29 cellular contexts compared by ENCODE assay signal in genomic region chr1:195481293-195481692, GRCh38.
DNase-seq lines count a peak whose midpoint lies in the region; ATAC-seq, FAIRE-seq and TF ChIP-seq lines count a peak whose summit lies in the region.
"Had no signal": no experiment of that assay in that cellular context is flagged by ENCODE, and none has a peak within 500 bp of the region (broad histone marks: within the 10 kb centered on the region; RNA-seq: fewer than 3 reads in every experiment).

No MANE protein-coding gene starts in this region.

- no peak for TF ChIP-seq POLR2A in H1 (IDR thresholded peaks at IDR 0.05; ENCODE audit: control extremely low read depth in 1 of 2, low read depth in 2 of 2, low read length in 2 of 2)
- no peak for TF ChIP-seq POLR2A in lower leg skin (IDR thresholded peaks at IDR 0.05)

- H3K36me3 ChIP-seq in H1 (ENCODE audit: control insufficient read depth in 2 of 4, insufficient read depth in 4 of 4, low read length in 3 of 4) (no peaks in the 10 kb centered on the region), mesendoderm (ENCODE audit: control insufficient read depth, insufficient read depth, low read length) (no peaks in the 10 kb centered on the region)
- H3K36me3 ChIP-seq: ascending aorta, gastrocnemius medialis, MG63, prostate gland, sigmoid colon, WERI-Rb-1 had no signal

- no peak for ATAC-seq in GM18873 (IDR thresholded peaks at IDR 0.05; ENCODE audit: low FRiP score, unreplicated experiment)
- ATAC-seq: gastrocnemius medialis; K562; left lobe of liver; Panc1; stimulated activated effector memory CD8-positive, alpha-beta T cell treated with anti-CD3 and anti-CD28 coated beads, Interleukin-12 subunit alpha, Interleukin-12 subunit beta, amount 100 ng/mL, for 72 hours had no signal

- no peak overlapping the region for H2BK120ac ChIP-seq in H1 (replicated peaks; ENCODE audit: low read depth, low read length)
- no peak overlapping the region for H2BK120ac ChIP-seq in mesendoderm (ENCODE audit: low read depth, low read length)

- H3K4me2 ChIP-seq in H1 (ENCODE audit: insufficient read depth in 1 of 2, low read depth in 2 of 2, low read length in 2 of 2) = no peak overlapping the region
- H3K4me2 ChIP-seq in mesendoderm (ENCODE audit: low read length) = no peak overlapping the region

- TF ChIP-seq CTCF in H1 (IDR thresholded peaks at IDR 0.05; ENCODE audit: control extremely low read depth in 1 of 3, insufficient read depth in 1 of 3, low read depth in 1 of 3, low read length in 3 of 3) = no peak
- TF ChIP-seq CTCF in lower leg skin (IDR thresholded peaks at IDR 0.05) = no peak

- no peaks in the 10 kb centered on the region for H4K20me1 ChIP-seq in H1 (replicated peaks in 1 of 2; ENCODE audit: control insufficient read depth in 1 of 2, insufficient read depth in 2 of 2, low read length in 2 of 2)

- H3K18ac ChIP-seq in H1 (ENCODE audit: extremely low read depth, low read length) = no peak overlapping the region
- H3K18ac ChIP-seq in mesendoderm (ENCODE audit: low read length) = no peak overlapping the region

- H3K4me3 ChIP-seq in H1 (ENCODE audit: extremely low read depth in 1 of 4, insufficient read depth in 2 of 4, low read depth in 3 of 4, low read length in 4 of 4) = no peak overlapping the region
- H3K4me3 ChIP-seq in mesendoderm (ENCODE audit: low read length) = no peak overlapping the region
- no peak overlapping the region for H3K4me3 ChIP-seq in lower leg skin (ENCODE audit: low read depth, poor library complexity, severe bottlenecking)
- H3K4me3 ChIP-seq: ascending aorta, gastrocnemius medialis, K562, MG63, prostate gland, sigmoid colon had no signal

- H2BK12ac ChIP-seq in H1 (ENCODE audit: low read depth, low read length) = no peak overlapping the region

- DNase-seq in EH (ENCODE audit: low read depth) (peak; percentile 1), MV-4-11 (lab: John Stamatoyannopoulos, UW) (peak; percentile 13), H1 (ENCODE audit: low read depth in 1 of 2, low spot score in 2 of 2) (no peak), mesendoderm (peak; percentile 53), GM19240 (ENCODE audit: insufficient read length, low spot score) (no peak), lower leg skin (ENCODE audit: low spot score in 2 of 2) (no peak)
- DNase-seq in stimulated activated CD4-positive, alpha-beta T cell treated with anti-CD3 and anti-CD28 coated beads, Interleukin-2, amount 100 ng/mL, for 24 hours = no peak
- DNase-seq: activated CD4-positive, alpha-beta T cell treated with anti-CD3 and anti-CD28 coated beads, Interleukin-2, amount 10 ng/mL, durations not matched to agents 7 days and 5 days; activated gamma-delta T cell treated with Interleukin-2 at 50 U/mL for 16 hours; activated naive CD8-positive, alpha-beta T cell treated with anti-CD3 and anti-CD28 coated beads, Interleukin-2, amount 10 ng/mL, durations not matched to agents 7 days and 5 days; activated T-cell treated with anti-CD3 and anti-CD28 coated beads, Interleukin-2, amount 50 U/mL, for 24 hours; DMS79 treated with DMSO at 0.1 percent for 48 hours; gastrocnemius medialis; immature natural killer cell; MG63; NCI-H2029 treated with DMSO at 0.1 percent for 48 hours; NCI-H526 treated with DMSO at 0.1 percent for 48 hours; Right ventricle myocardium superior; sigmoid colon; substantia nigra; WERI-Rb-1 had no signal

- intact Hi-C loops in lower leg skin (cut with DNase I; ENCODE audit: low total_unique reads) = no loop called here

- H2AK5ac ChIP-seq in H1 (ENCODE audit: low read depth, low read length) = no peak overlapping the region
- no peak overlapping the region for H2AK5ac ChIP-seq in mesendoderm (ENCODE audit: low read length)

- H2AFZ ChIP-seq in H1 (ENCODE audit: low read length) = peak overlapping the region; percentile 95

- 93% methylated on average over 3 of the region's 3 CpGs; no CpG with 5 or more reads in 1 of the 2 experiments for WGBS in H1 (ENCODE audit: extremely low coverage in 1 of 2, insufficient coverage in 1 of 2, insufficient read length in 1 of 2, insufficient replicate concordance in 2 of 2, low coverage in 1 of 2, low lambda C conversion rate in 2 of 2, missing lambda C conversion rate in 1 of 2), 2 experiments
- no CpG with 5 or more reads among the region's 3 CpGs for WGBS in mesendoderm (ENCODE audit: extremely low coverage, insufficient coverage, low lambda C conversion rate)
- 87 to 90% methylated on average over 3 of the region's 3 CpGs for WGBS in lower leg skin, 2 donors

- H4K8ac ChIP-seq in H1 (ENCODE audit: extremely low read depth, insufficient read depth, low read length) (no peak overlapping the region), mesendoderm (ENCODE audit: low read depth, low read length) (no peak overlapping the region)

- H3K56ac ChIP-seq in H1 (replicated peaks; ENCODE audit: insufficient read length, low read depth, low read length) (no peak overlapping the region), mesendoderm (ENCODE audit: low read length) (no peak overlapping the region)

- H3K79me2 ChIP-seq in H1 (ENCODE audit: control insufficient read depth in 1 of 2, insufficient read depth in 2 of 2, low read length in 2 of 2) (no peaks in the 10 kb centered on the region), mesendoderm (ENCODE audit: control insufficient read depth, insufficient read depth, low read length) (no peaks in the 10 kb centered on the region)

- H3K9me3 ChIP-seq in H1 (ENCODE audit: insufficient read depth in 2 of 2, low read depth in 1 of 2, low read length in 1 of 2) = no peaks in the 10 kb centered on the region
- H3K9me3 ChIP-seq: ascending aorta, gastrocnemius medialis, MG63, prostate gland, sigmoid colon had no signal

- H3K27me3 ChIP-seq in H1 (replicated peaks in 1 of 4; ENCODE audit: control insufficient read depth in 3 of 4, extremely low read depth in 1 of 4, insufficient read depth in 3 of 4, low read length in 3 of 4) = no peaks in the 10 kb centered on the region
- H3K27me3 ChIP-seq in mesendoderm (ENCODE audit: insufficient read depth, low read length, poor library complexity) = no peaks in the 10 kb centered on the region
- H3K27me3 ChIP-seq: ascending aorta, gastrocnemius medialis, MG63, sigmoid colon had no signal

- no peak overlapping the region for H3K23ac ChIP-seq in H1 (ENCODE audit: insufficient read length)
- no peak overlapping the region for H3K23ac ChIP-seq in mesendoderm (ENCODE audit: low read length)

- no peaks in the 10 kb centered on the region for H3K23me2 ChIP-seq in H1 (ENCODE audit: low read depth, low read length)

- no peak overlapping the region for H2BK15ac ChIP-seq in H1 (ENCODE audit: low read length)
- no peak overlapping the region for H2BK15ac ChIP-seq in mesendoderm (replicated peaks; ENCODE audit: low read depth)

- H3K4me1 ChIP-seq in H1 (replicated peaks in 1 of 4; ENCODE audit: control insufficient read depth in 3 of 4, insufficient read depth in 4 of 4, low read length in 3 of 4) = peaks cover 0 to 3% (median 0%) of the 10 kb centered on the region in 4 experiments; a peak in 1 of 7 replicates
- H3K4me1 ChIP-seq in mesendoderm (ENCODE audit: control insufficient read depth, low read depth, low read length) = no peaks in the 10 kb centered on the region
- H3K4me1 ChIP-seq: ascending aorta, gastrocnemius medialis, prostate gland, sigmoid colon had no signal

- FAIRE-seq in H1 (lab: Jason Lieb, UNC) = no peak
- FAIRE-seq: endothelial cell of umbilical vein, K562 had no signal

- CTCF ChIA-PET in H1 (lab: Charles Lee; ENCODE audit: partially characterized antibody) = interaction anchor here (1.4 to 1.5 kb wide), 2 partner anchors 15 to 57 kb away, joined by 4 to 6 read pairs; no protein-coding TSS in a partner anchor

- H3K27ac ChIP-seq in H1 (ENCODE audit: low read depth, low read length) (no peak overlapping the region), mesendoderm (ENCODE audit: low read depth, low read length) (no peak overlapping the region)
- H3K27ac ChIP-seq: ascending aorta, gastrocnemius medialis, prostate gland, sigmoid colon, WERI-Rb-1 had no signal

- TF ChIP-seq EP300 in H1 (IDR thresholded peaks at IDR 0.05; ENCODE audit: borderline replicate concordance in 1 of 2, low read depth in 2 of 2, low read length in 2 of 2) = no peak

- H3K14ac ChIP-seq in H1 (ENCODE audit: insufficient read length) = no peak overlapping the region

- H2BK20ac ChIP-seq in H1 (ENCODE audit: low read length) = no peak overlapping the region

- POLR2A ChIA-PET in H1 (lab: Charles Lee; ENCODE audit: partially characterized antibody) = no interaction called here

- H3K4ac ChIP-seq in H1 (replicated peaks; ENCODE audit: insufficient read length, low read depth, low read length) (no peak overlapping the region), mesendoderm (ENCODE audit: low read depth, low read length) (no peak overlapping the region)

- H3K9ac ChIP-seq in H1 (replicated peaks in 1 of 4; ENCODE audit: extremely low read depth in 1 of 4, low read depth in 3 of 4, low read length in 3 of 4) (no peak overlapping the region), mesendoderm (ENCODE audit: low read length) (no peak overlapping the region)

- H4K5ac ChIP-seq in H1 (ENCODE audit: insufficient read length, low read depth, low read length) (no peak overlapping the region), mesendoderm (ENCODE audit: low read length) (no peak overlapping the region)

- no peak for TF ChIP-seq RAD21 in H1 (IDR thresholded peaks at IDR 0.05 in 1 of 2, conservative IDR thresholded peaks at IDR 0.05 in 1 of 2; ENCODE audit: low read depth in 2 of 2, low read length in 2 of 2)

- H3K79me1 ChIP-seq in H1 (ENCODE audit: low read depth, low read length) (no peaks in the 10 kb centered on the region), mesendoderm (ENCODE audit: low read length) (no peaks in the 10 kb centered on the region)

- H2BK5ac ChIP-seq in H1 (ENCODE audit: low read depth, low read length) (no peak overlapping the region), mesendoderm (ENCODE audit: low read length) (no peak overlapping the region)

- H4K91ac ChIP-seq in H1 (replicated peaks; ENCODE audit: insufficient read length, low read length) = no peak overlapping the region

TF ChIP-seq in H1, 55 proteins besides CTCF, POLR2A, EP300 and RAD21:
- peak; percentile 41; the same call in 1 of the 2 replicates for TF ChIP-seq TEAD4 (IDR thresholded peaks at IDR 0.05; ENCODE audit: low read depth, low read length)
- TF ChIP-seq SRF (IDR thresholded peaks at IDR 0.05; ENCODE audit: low read depth, low read length) = no peak
- TF ChIP-seq SP1 (IDR thresholded peaks at IDR 0.05; ENCODE audit: low read depth, low read length) = peak; percentile 18; the same call in 1 of the 2 replicates

Comparison
In these comparisons a context has a peak if more than half of its experiments do, and no peak if none do; other contexts are left out.
1. DNase-seq: peak in EH (single experiment), MV-4-11 (single experiment) and mesendoderm (single experiment); none in H1 (0 of 2), stimulated activated CD4-positive, alpha-beta T cell treated with anti-CD3 and anti-CD28 coated beads, Interleukin-2, amount 100 ng/mL, for 24 hours (0 of 2), GM19240 (single experiment) and lower leg skin (0 of 2).